In the genomic region with DNA sequence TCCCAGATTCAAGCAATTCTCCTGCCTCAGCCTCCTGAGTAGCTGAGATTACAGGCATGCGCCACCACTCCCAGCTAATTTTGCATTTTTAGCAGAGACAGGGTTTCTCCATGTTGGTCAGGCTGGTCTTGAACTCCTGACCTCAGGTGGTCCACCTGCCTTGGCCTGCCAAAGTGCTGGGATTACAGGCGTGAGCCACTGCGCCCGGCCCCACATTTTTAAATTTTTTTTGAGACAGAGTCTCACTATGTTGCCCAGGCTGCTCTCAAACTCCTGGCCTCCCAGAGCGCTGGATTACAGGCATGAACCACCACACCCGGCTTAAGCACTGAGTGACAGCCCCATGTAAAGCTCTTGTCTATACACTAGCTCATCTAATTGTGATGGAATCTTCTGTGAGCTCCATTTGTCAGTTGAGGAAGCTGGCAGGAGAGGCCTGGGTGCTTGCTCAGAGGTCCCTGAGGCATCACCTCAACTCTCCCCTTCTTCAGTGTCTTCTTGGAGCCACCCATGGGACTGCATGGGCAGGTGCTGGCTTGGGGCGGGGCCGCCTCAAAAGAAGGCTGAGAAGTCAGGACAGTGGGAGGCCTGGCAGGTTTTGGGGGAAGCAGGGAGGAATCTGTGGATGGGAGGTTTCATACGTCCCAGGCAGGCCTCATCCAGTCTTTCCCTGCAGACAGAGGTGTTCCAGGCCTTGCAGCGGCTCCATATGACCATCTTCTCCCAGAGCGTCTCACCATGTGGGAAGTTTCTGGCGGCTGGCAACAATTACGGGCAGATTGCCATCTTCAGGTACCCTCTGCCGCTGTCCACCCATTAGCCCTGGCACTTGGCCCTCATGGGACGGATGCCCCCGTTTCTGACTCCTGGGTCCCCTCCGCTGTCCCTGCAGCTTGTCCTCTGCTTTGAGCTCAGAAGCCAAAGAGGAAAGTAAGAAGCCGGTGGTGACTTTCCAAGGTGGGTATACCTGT, we compare ENCODE assay signal across 21 cellular contexts. TPM values are rescaled to one million over a fixed set of nuclear protein-coding genes. Genes with fewer than 3 reads are reported as not detected.
DNase-seq lines count a peak whose midpoint lies in the region; ATAC-seq and TF ChIP-seq lines count a peak whose summit lies in the region.
"Had no signal": no experiment of that assay in that cellular context is flagged by ENCODE, and none has a peak within 500 bp of the region (broad histone marks: within the 10 kb centered on the region; RNA-seq: fewer than 3 reads in every experiment).

No MANE protein-coding gene starts in this region.

- no peak overlapping the region for H3K27ac Mint-ChIP-seq in natural killer cell treated with Interleukin-12 subunit alpha and Interleukin-12 subunit beta and Interleukin-15 and Interleukin-18, amount 100 ng/mL, for 72 hours
- H3K27ac Mint-ChIP-seq in natural killer cell: no peak overlapping the region
- no peak overlapping the region for H3K27ac Mint-ChIP-seq in endothelial cell (ENCODE audit: unreplicated experiment)
- H3K27ac Mint-ChIP-seq in stimulated activated naive CD8-positive, alpha-beta T cell treated with anti-CD3 and anti-CD28 coated beads, Interleukin-15, amount 100 ng/mL, for 72 hours: no peak overlapping the region

- H3K36me3 Mint-ChIP-seq in natural killer cell treated with Interleukin-12 subunit alpha and Interleukin-12 subunit beta and Interleukin-15 and Interleukin-18, amount 100 ng/mL, for 72 hours: no peaks in the 10 kb centered on the region
- no peaks in the 10 kb centered on the region for H3K36me3 Mint-ChIP-seq in natural killer cell
- H3K36me3 Mint-ChIP-seq in endothelial cell (ENCODE audit: low read depth, unreplicated experiment): peaks cover 6% of the 10 kb centered on the region

- peak overlapping the region; percentile 17 for H3K4me3 Mint-ChIP-seq in natural killer cell treated with Interleukin-12 subunit alpha and Interleukin-12 subunit beta and Interleukin-15 and Interleukin-18, amount 100 ng/mL, for 72 hours
- H3K4me3 Mint-ChIP-seq in natural killer cell (no peak overlapping the region), endothelial cell (ENCODE audit: unreplicated experiment) (peak overlapping the region; percentile 15)
- H3K4me3 Mint-ChIP-seq in stimulated activated naive CD8-positive, alpha-beta T cell treated with anti-CD3 and anti-CD28 coated beads, Interleukin-15, amount 100 ng/mL, for 72 hours: peak overlapping the region; percentile 27 to 33

- no peak for TF ChIP-seq CTCF in natural killer cell (IDR thresholded peaks at IDR 0.05)
- no peak for TF ChIP-seq CTCF in RWPE2 (IDR thresholded peaks at IDR 0.05; ENCODE audit: poor library complexity, severe bottlenecking)
- TF ChIP-seq CTCF in endothelial cell (IDR thresholded peaks at IDR 0.05; ENCODE audit: unreplicated experiment): no peak
- TF ChIP-seq CTCF in foreskin fibroblast (IDR thresholded peaks at IDR 0.05; ENCODE audit: low read depth, low read length): no peak

- no peaks in the 10 kb centered on the region for H3K9me3 ChIP-seq in RWPE2 (ENCODE audit: severe bottlenecking)
- H3K9me3 ChIP-seq: esophagus muscularis mucosa, HAP-1, sigmoid colon, vagina had no signal

- peaks cover 43% of the 10 kb centered on the region for H3K36me3 ChIP-seq in RWPE2 (ENCODE audit: low read depth)

- CTCF ChIA-PET in HEK293T (lab: Yijun Ruan, JAX): interaction anchor here (0.6 kb wide), 1 partner anchor 104 kb away, joined by 3 read pairs; no protein-coding TSS in a partner anchor

- no peaks in the 10 kb centered on the region for H3K9me3 Mint-ChIP-seq in natural killer cell treated with Interleukin-12 subunit alpha and Interleukin-12 subunit beta and Interleukin-15 and Interleukin-18, amount 100 ng/mL, for 72 hours
- H3K9me3 Mint-ChIP-seq in natural killer cell: no peaks in the 10 kb centered on the region
- no peaks in the 10 kb centered on the region for H3K9me3 Mint-ChIP-seq in endothelial cell (ENCODE audit: unreplicated experiment)
- no peaks in the 10 kb centered on the region for H3K9me3 Mint-ChIP-seq in stimulated activated naive CD8-positive, alpha-beta T cell treated with anti-CD3 and anti-CD28 coated beads, Interleukin-15, amount 100 ng/mL, for 72 hours

- POLR2A ChIA-PET in HEK293T (lab: Yijun Ruan, JAX): interaction anchor here (0.6 kb wide), 1 partner anchor 59 kb away, joined by 3 read pairs; no protein-coding TSS in a partner anchor

- ATAC-seq in natural killer cell treated with Interleukin-12 subunit alpha and Interleukin-12 subunit beta and Interleukin-15 and Interleukin-18, amount 100 ng/mL, for 72 hours: no peak
- ATAC-seq in natural killer cell (no peak), RWPE2 (ENCODE audit: low read depth) (no peak), GM18861 (IDR thresholded peaks at IDR 0.05; ENCODE audit: unreplicated experiment) (no peak)
- ATAC-seq in stimulated activated naive CD8-positive, alpha-beta T cell treated with anti-CD3 and anti-CD28 coated beads, Interleukin-15, amount 100 ng/mL, for 72 hours: no peak

- peak overlapping the region; percentile 100 for H3K27ac ChIP-seq in RWPE2 (ENCODE audit: poor library complexity, severe bottlenecking)
- H3K27ac ChIP-seq: cardiac muscle cell, SJSA1, vagina had no signal

- H3K4me3 ChIP-seq in RWPE2 (ENCODE audit: severe bottlenecking) (no peak overlapping the region), foreskin fibroblast (ENCODE audit: low read depth in 1 of 2, low read length in 2 of 2) (no peak overlapping the region)

- H3K27me3 Mint-ChIP-seq in natural killer cell treated with Interleukin-12 subunit alpha and Interleukin-12 subunit beta and Interleukin-15 and Interleukin-18, amount 100 ng/mL, for 72 hours: peaks cover 10 to 13% of the 10 kb centered on the region in 2 donors
- H3K27me3 Mint-ChIP-seq in natural killer cell (ENCODE audit: low read depth in 2 of 2) (peaks cover 7 to 17% of the 10 kb centered on the region in 2 donors), endothelial cell (ENCODE audit: unreplicated experiment) (peaks cover 22% of the 10 kb centered on the region)
- peaks cover 24% of the 10 kb centered on the region for H3K27me3 Mint-ChIP-seq in stimulated activated naive CD8-positive, alpha-beta T cell treated with anti-CD3 and anti-CD28 coated beads, Interleukin-15, amount 100 ng/mL, for 72 hours

- peaks cover 43 to 44% of the 10 kb centered on the region in 2 donors for H3K4me1 Mint-ChIP-seq in natural killer cell treated with Interleukin-12 subunit alpha and Interleukin-12 subunit beta and Interleukin-15 and Interleukin-18, amount 100 ng/mL, for 72 hours (ENCODE audit: low read depth in 2 of 2)
- H3K4me1 Mint-ChIP-seq in natural killer cell: peaks cover 36 to 67% of the 10 kb centered on the region in 2 donors
- H3K4me1 Mint-ChIP-seq in endothelial cell (ENCODE audit: unreplicated experiment): peaks cover 22% of the 10 kb centered on the region
- H3K4me1 Mint-ChIP-seq in stimulated activated naive CD8-positive, alpha-beta T cell treated with anti-CD3 and anti-CD28 coated beads, Interleukin-15, amount 100 ng/mL, for 72 hours: peaks cover 79% of the 10 kb centered on the region

- no peak for DNase-seq in natural killer cell treated with Interleukin-12 subunit alpha and Interleukin-12 subunit beta and Interleukin-15 and Interleukin-18, amount 100 ng/mL, for 72 hours (ENCODE audit: low spot score)
- DNase-seq in natural killer cell (no peak), RWPE2 (ENCODE audit: low spot score) (no peak), endothelial cell (ENCODE audit: low spot score) (no peak), HEK293T (ENCODE audit: extremely low spot score) (no peak), foreskin fibroblast (no peak)
- DNase-seq in stimulated activated naive CD8-positive, alpha-beta T cell treated with anti-CD3 and anti-CD28 coated beads, Interleukin-15, amount 100 ng/mL, for 72 hours: no peak
- DNase-seq: activated CD4-positive, alpha-beta T cell treated with anti-CD3 and anti-CD28 coated beads for 48 hours; KBM-7; NCI-H1092; NCI-H526 treated with DMSO at 0.1 percent for 48 hours; occipital lobe; sigmoid colon; stimulated activated CD4-positive, alpha-beta T cell treated with anti-CD3 and anti-CD28 coated beads, Interleukin-1b, Interleukin-23, amount 100 ng/mL, for 48 hours; T1000 had no signal

- H3K27me3 ChIP-seq in RWPE2 (ENCODE audit: insufficient read depth, poor library complexity, severe bottlenecking): peaks cover 19% of the 10 kb centered on the region
- H3K27me3 ChIP-seq: cardiac muscle cell, vagina had no signal

- intact Hi-C loops in natural killer cell (cut with micrococcal nuclease): no loop called here

- peaks cover 10% of the 10 kb centered on the region for H3K4me1 ChIP-seq in RWPE2 (ENCODE audit: insufficient read depth, poor library complexity, severe bottlenecking)

TF ChIP-seq in HEK293T, 16 proteins besides CTCF, POLR2A, EP300 and RAD21 (continues in another document):
- TF ChIP-seq ARNT (IDR thresholded peaks at IDR 0.05): no peak
- no peak for TF ChIP-seq CTBP1 (IDR thresholded peaks at IDR 0.05; ENCODE audit: borderline replicate concordance)
- no peak for TF ChIP-seq NFRKB (IDR thresholded peaks at IDR 0.05)
- no peak for TF ChIP-seq TARDBP (IDR thresholded peaks at IDR 0.05)

RNA-seq across cellular contexts. Expression of a gene that starts 1.5 kb away (rescaled TPM):
- total RNA-seq in natural killer cell treated with Interleukin-12 subunit alpha and Interleukin-12 subunit beta and Interleukin-15 and Interleukin-18, amount 100 ng/mL, for 72 hours: 10 to 100 TPM; 33.6 to 58.8 TPM
- total RNA-seq in natural killer cell: 10 to 100 TPM; 17.1 to 21.5 (median 17.2) TPM
- 22.9 TPM for total RNA-seq in endothelial cell (ENCODE audit: unreplicated experiment)

RNA-seq across cellular contexts. Expression of a gene that starts 1.6 kb away (rescaled TPM):
- 10 to 100 TPM; 14.3 to 18.4 TPM for total RNA-seq in natural killer cell treated with Interleukin-12 subunit alpha and Interleukin-12 subunit beta and Interleukin-15 and Interleukin-18, amount 100 ng/mL, for 72 hours
- total RNA-seq in natural killer cell (10 to 100 TPM; 15.4 to 21.8 (median 16.0) TPM), endothelial cell (ENCODE audit: unreplicated experiment) (28.7 TPM)

RNA-seq across cellular contexts. Expression of a gene that starts 5.1 kb away (rescaled TPM):
- total RNA-seq in natural killer cell treated with Interleukin-12 subunit alpha and Interleukin-12 subunit beta and Interleukin-15 and Interleukin-18, amount 100 ng/mL, for 72 hours: 1 to 10 TPM; 6.4 to 6.5 TPM
- 1 to 10 TPM; 2.4 to 3.7 (median 3.1) TPM for total RNA-seq in natural killer cell
- 3.0 TPM for total RNA-seq in endothelial cell (ENCODE audit: unreplicated experiment)

RNA-seq across cellular contexts. Expression of a gene that starts 7.3 kb away (rescaled TPM):
- not detected for total RNA-seq in natural killer cell treated with Interleukin-12 subunit alpha and Interleukin-12 subunit beta and Interleukin-15 and Interleukin-18, amount 100 ng/mL, for 72 hours
- total RNA-seq in natural killer cell (not detected), endothelial cell (ENCODE audit: unreplicated experiment) (33.0 TPM)
- total RNA-seq: esophagus muscularis mucosa, occipital lobe, sigmoid colon, SJSA1, vagina had no signal

RNA-seq across cellular contexts. Expression of a gene that starts 11.4 kb away (rescaled TPM):
- total RNA-seq in natural killer cell treated with Interleukin-12 subunit alpha and Interleukin-12 subunit beta and Interleukin-15 and Interleukin-18, amount 100 ng/mL, for 72 hours: under 1 TPM; 0.50 to 0.67 TPM
- total RNA-seq in natural killer cell (not detected), endothelial cell (ENCODE audit: unreplicated experiment) (0.13 TPM)
- total RNA-seq: cardiac muscle cell, occipital lobe, SJSA1 had no signal
